Comparison of ENCODE assay signal across 12 cellular contexts in genomic region chr17:49341356-49341755, GRCh38. TPM values are rescaled to one million over a fixed set of nuclear protein-coding genes. Genes with fewer than 3 reads are reported as not detected.
DNase-seq lines count a peak whose midpoint lies in the region; ATAC-seq and TF ChIP-seq lines count a peak whose summit lies in the region.
"Had no signal": no experiment of that assay in that cellular context is flagged by ENCODE, and none has a peak within 500 bp of the region (broad histone marks: within the 10 kb centered on the region; RNA-seq: fewer than 3 reads in every experiment).

No MANE protein-coding gene starts in this region.

- H3K4me1 ChIP-seq in Peyer's patch (peaks cover 0 to 22% (median 11%) of the 10 kb centered on the region in 4 donors), testis (peaks cover 17% of the 10 kb centered on the region)

- H3K27ac ChIP-seq in Peyer's patch (peak overlapping the region in 3 of 4 donors; percentile 42 to 55 (median 51)), testis (peak overlapping the region in 1 of 2 donors; percentile 27)
- H3K27ac ChIP-seq: suprapubic skin had no signal

- H3K4me3 ChIP-seq in Peyer's patch, result no peak overlapping the region
- H3K4me3 ChIP-seq in fibroblast of the aortic adventitia (ENCODE audit: low read depth, low read length), result no peak overlapping the region
- H3K4me3 ChIP-seq in testis, result no peak overlapping the region
- H3K4me3 ChIP-seq: suprapubic skin had no signal

- H3K36me3 Mint-ChIP-seq in activated naive CD4-positive, alpha-beta T cell treated with anti-CD3 and anti-CD28 coated beads, Interleukin-2, amount 10 ng/mL, durations not matched to agents 7 days and 5 days, result peaks cover 22% of the 10 kb centered on the region
- no peaks in the 10 kb centered on the region for H3K36me3 Mint-ChIP-seq in activated naive CD4-positive, alpha-beta T cell treated with anti-CD3 and anti-CD28 coated beads for 36 hours (ENCODE audit: low read depth)

- no peaks in the 10 kb centered on the region for H3K27me3 Mint-ChIP-seq in activated naive CD4-positive, alpha-beta T cell treated with anti-CD3 and anti-CD28 coated beads, Interleukin-2, amount 10 ng/mL, durations not matched to agents 7 days and 5 days
- no peaks in the 10 kb centered on the region for H3K27me3 Mint-ChIP-seq in activated naive CD4-positive, alpha-beta T cell treated with anti-CD3 and anti-CD28 coated beads for 36 hours (ENCODE audit: low read depth)

- H3K27ac Mint-ChIP-seq in activated naive CD4-positive, alpha-beta T cell treated with anti-CD3 and anti-CD28 coated beads, Interleukin-2, amount 10 ng/mL, durations not matched to agents 7 days and 5 days, result peak overlapping the region; percentile 85
- no peak overlapping the region for H3K27ac Mint-ChIP-seq in activated naive CD4-positive, alpha-beta T cell treated with anti-CD3 and anti-CD28 coated beads for 36 hours

- H3K36me3 ChIP-seq in Peyer's patch (no peaks in the 10 kb centered on the region), testis (ENCODE audit: low read depth, missing control alignments) (no peaks in the 10 kb centered on the region)
- H3K36me3 ChIP-seq: suprapubic skin had no signal

- H3K27me3 ChIP-seq in Peyer's patch, result no peaks in the 10 kb centered on the region
- H3K27me3 ChIP-seq in testis, result no peaks in the 10 kb centered on the region
- H3K27me3 ChIP-seq: suprapubic skin had no signal

- TF ChIP-seq CTCF in Peyer's patch (IDR thresholded peaks at IDR 0.05) (no peak), fibroblast of the aortic adventitia (IDR thresholded peaks at IDR 0.05; ENCODE audit: insufficient read depth, low read length) (no peak), testis (IDR thresholded peaks at IDR 0.05) (no peak)

- TF ChIP-seq POLR2A in Peyer's patch (IDR thresholded peaks at IDR 0.05), result no peak
- TF ChIP-seq POLR2A in testis (IDR thresholded peaks at IDR 0.05), result no peak
- TF ChIP-seq POLR2A in GM18505 (IDR thresholded peaks at IDR 0.05; ENCODE audit: borderline replicate concordance, extremely low read depth, insufficient read depth, insufficient read length), result no peak

- H3K4me3 Mint-ChIP-seq in activated naive CD4-positive, alpha-beta T cell treated with anti-CD3 and anti-CD28 coated beads, Interleukin-2, amount 10 ng/mL, durations not matched to agents 7 days and 5 days, result peak overlapping the region; percentile 62
- H3K4me3 Mint-ChIP-seq in activated naive CD4-positive, alpha-beta T cell treated with anti-CD3 and anti-CD28 coated beads for 36 hours, result no peak overlapping the region

- WGBS in testis, 2 donors, result 43 to 44% methylated on average over 5 of the region's 5 CpGs

- no peaks in the 10 kb centered on the region for H3K9me3 Mint-ChIP-seq in activated naive CD4-positive, alpha-beta T cell treated with anti-CD3 and anti-CD28 coated beads, Interleukin-2, amount 10 ng/mL, durations not matched to agents 7 days and 5 days
- H3K9me3 Mint-ChIP-seq in activated naive CD4-positive, alpha-beta T cell treated with anti-CD3 and anti-CD28 coated beads for 36 hours, result no peaks in the 10 kb centered on the region

- H3K4me1 Mint-ChIP-seq in activated naive CD4-positive, alpha-beta T cell treated with anti-CD3 and anti-CD28 coated beads, Interleukin-2, amount 10 ng/mL, durations not matched to agents 7 days and 5 days, result peaks cover 58% of the 10 kb centered on the region
- peaks cover 57% of the 10 kb centered on the region for H3K4me1 Mint-ChIP-seq in activated naive CD4-positive, alpha-beta T cell treated with anti-CD3 and anti-CD28 coated beads for 36 hours (ENCODE audit: low read depth)

- no peak for ATAC-seq in GM18505 (IDR thresholded peaks at IDR 0.05; ENCODE audit: unreplicated experiment)
- ATAC-seq: left colon had no signal

- H3K9me3 ChIP-seq in Peyer's patch (no peaks in the 10 kb centered on the region), testis (no peaks in the 10 kb centered on the region)
- H3K9me3 ChIP-seq: suprapubic skin had no signal

- no peak for DNase-seq in activated naive CD4-positive, alpha-beta T cell treated with anti-CD3 and anti-CD28 coated beads, Interleukin-2, amount 10 ng/mL, durations not matched to agents 7 days and 5 days
- no peak for DNase-seq in activated naive CD4-positive, alpha-beta T cell treated with anti-CD3 and anti-CD28 coated beads for 36 hours
- DNase-seq in Peyer's patch, result no peak
- DNase-seq in fibroblast of the aortic adventitia (ENCODE audit: low read depth), result peak; percentile 25
- DNase-seq in testis, result peak; percentile 49
- no peak for DNase-seq in NCI-H1436 (lab: John Stamatoyannopoulos, UW)
- no peak for DNase-seq in NCI-H1436 treated with DMSO at 0.1 percent for 48 hours (lab: John Stamatoyannopoulos, UW)
- DNase-seq: left colon, NCI-H2081 treated with DMSO at 0.1 percent for 48 hours, posterior cingulate gyrus had no signal

- intact Hi-C loops in activated naive CD4-positive, alpha-beta T cell treated with anti-CD3 and anti-CD28 coated beads for 36 hours (cut with micrococcal nuclease), result loop anchor here (5.0 to 10.0 kb wide), 2 partner anchors 403 to 504 kb away; no protein-coding TSS in a partner anchor
- intact Hi-C loops in testis (cut with DNase I; ENCODE audit: low total_unique reads), result no loop called here

- CTCF ChIA-PET in activated naive CD4-positive, alpha-beta T cell treated with anti-CD3 and anti-CD28 coated beads, Interleukin-2, amount 10 ng/mL, durations not matched to agents 7 days and 5 days (lab: Charles Lee), result interaction anchor here (1.0 to 3.2 kb wide), 4 partner anchors 18 to 687 kb away, joined by 3 to 22 read pairs (median 8); no protein-coding TSS in a partner anchor
- CTCF ChIA-PET in activated naive CD4-positive, alpha-beta T cell treated with anti-CD3 and anti-CD28 coated beads for 36 hours (lab: Charles Lee), result interaction anchor here (0.7 to 3.0 kb wide), 5 partner anchors 18 to 246 kb away, joined by 3 to 11 read pairs (median 4); no protein-coding TSS in a partner anchor

RNA-seq across cellular contexts. Expression of gene ZNF652, which starts 20.7 kb away (rescaled TPM):
- 1 to 10 TPM; 5.5 to 5.8 TPM for total RNA-seq in activated naive CD4-positive, alpha-beta T cell treated with anti-CD3 and anti-CD28 coated beads for 36 hours
- total RNA-seq in Peyer's patch (10 to 100 TPM; 36.5 to 56.1 (median 42.5) TPM), fibroblast of the aortic adventitia (ENCODE audit: low replicate concordance) (25.6 and 27.7 TPM in 2 replicates), testis (10 to 100 TPM; 51.2 to 62.3 TPM)
- 32.3 TPM for polyA plus RNA-seq in testis (ENCODE audit: insufficient read depth, low read depth, low replicate concordance)

Comparison
In these comparisons a context has a peak if more than half of its experiments do, and no peak if none do; other contexts are left out.
1. DNase-seq: peak in fibroblast of the aortic adventitia (single experiment) and testis (single experiment); none in activated naive CD4-positive, alpha-beta T cell treated with anti-CD3 and anti-CD28 coated beads, Interleukin-2, amount 10 ng/mL, durations not matched to agents 7 days and 5 days (single experiment), activated naive CD4-positive, alpha-beta T cell treated with anti-CD3 and anti-CD28 coated beads for 36 hours (single experiment), Peyer's patch (0 of 3), NCI-H1436 (single experiment) and NCI-H1436 treated with DMSO at 0.1 percent for 48 hours (single experiment).